ENCODE assay signal across 1 cellular context in the genomic region with DNA sequence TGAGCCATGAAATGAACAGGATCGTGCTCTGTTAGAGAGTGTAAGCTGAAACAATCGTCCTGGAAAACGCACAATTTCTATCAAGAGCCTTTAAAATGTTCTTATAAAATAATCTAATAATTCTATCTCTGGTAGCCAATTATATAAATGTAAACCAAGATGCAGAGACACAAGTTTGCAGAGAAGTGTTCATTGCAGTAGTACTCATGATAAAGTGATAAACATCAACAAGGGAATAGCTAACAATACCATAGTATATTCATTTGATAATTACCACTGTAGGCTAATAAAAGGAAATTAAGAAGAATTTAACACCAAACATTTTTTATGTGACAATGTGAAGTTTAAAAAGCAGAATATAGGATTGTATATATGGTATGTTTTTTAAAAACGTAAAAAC.
TF ChIP-seq lines count a peak whose summit lies in the region.

No MANE protein-coding gene starts in this region.

TF ChIP-seq in HCT116, 20 proteins besides CTCF, POLR2A, EP300 and RAD21:
- TF ChIP-seq REST (IDR thresholded peaks at IDR 0.05; ENCODE audit: low read depth): no peak
- TF ChIP-seq FOSL1 (IDR thresholded peaks at IDR 0.05; ENCODE audit: low read depth): no peak
- no peak for TF ChIP-seq MAX (IDR thresholded peaks at IDR 0.05)
- TF ChIP-seq EZH2phosphoT487 (IDR thresholded peaks at IDR 0.05; ENCODE audit: borderline replicate concordance): no peak
- TF ChIP-seq, protein P1, sequence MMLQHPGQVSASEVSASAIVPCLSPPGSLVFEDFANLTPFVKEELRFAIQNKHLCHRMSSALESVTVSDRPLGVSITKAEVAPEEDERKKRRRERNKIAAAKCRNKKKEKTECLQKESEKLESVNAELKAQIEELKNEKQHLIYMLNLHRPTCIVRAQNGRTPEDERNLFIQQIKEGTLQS (IDR thresholded peaks at IDR 0.05): no peak
- TF ChIP-seq JUND (IDR thresholded peaks at IDR 0.05): no peak
TF ChIP-seq in HCT116: peak in this region for 0.
